14 cellular contexts compared by ENCODE assay signal in genomic region chr20:59837623-59838394, GRCh38.
DNase-seq lines count a peak whose midpoint lies in the region; ATAC-seq, FAIRE-seq and TF ChIP-seq lines count a peak whose summit lies in the region.
"Had no signal": no experiment of that assay in that cellular context is flagged by ENCODE, and none has a peak within 500 bp of the region (broad histone marks: within the 10 kb centered on the region; RNA-seq: fewer than 3 reads in every experiment).

No MANE protein-coding gene starts in this region.

- H3K4me1 ChIP-seq in right cardiac atrium (ENCODE audit: control insufficient read depth, insufficient read depth, low read length) (peaks cover 4% of the 10 kb centered on the region), right atrium auricular region (peaks cover 0 to 24% of the 10 kb centered on the region in 2 donors), small intestine (ENCODE audit: control insufficient read depth in 2 of 2, insufficient read depth in 1 of 2, low read depth in 1 of 2, low read length in 1 of 2) (peaks cover 0 to 11% of the 10 kb centered on the region in 2 donors)

- intact Hi-C loops in right cardiac atrium (cut with DNase I) = loop anchor here in 1 of 4 donors (5.0 kb wide), 1 partner anchor 56 kb away; no protein-coding TSS in a partner anchor

- H3K27ac ChIP-seq in right cardiac atrium (ENCODE audit: low read length) (no peak overlapping the region), right atrium auricular region (no peak overlapping the region), small intestine (ENCODE audit: low read depth in 1 of 2, low read length in 1 of 2) (no peak overlapping the region)
- H3K27ac ChIP-seq: HL-60, parathyroid adenoma, stomach had no signal

- H3K4me3 ChIP-seq in right cardiac atrium (ENCODE audit: low read length) (peak overlapping the region; percentile 7), right atrium auricular region (peak overlapping the region in 1 of 2 donors; percentile 44), small intestine (ENCODE audit: low read depth in 1 of 2, low read length in 2 of 2) (no peak overlapping the region)
- H3K4me3 ChIP-seq: stomach had no signal

- no peaks in the 10 kb centered on the region for H3K27me3 ChIP-seq in right cardiac atrium (ENCODE audit: control insufficient read depth, insufficient read depth)
- no peaks in the 10 kb centered on the region for H3K27me3 ChIP-seq in right atrium auricular region
- H3K27me3 ChIP-seq in small intestine (ENCODE audit: control insufficient read depth in 2 of 2, insufficient read depth in 2 of 2, low read length in 2 of 2) = no peaks in the 10 kb centered on the region

- no peak for DNase-seq in right cardiac atrium
- no peak for DNase-seq in right atrium auricular region (ENCODE audit: low spot score)
- peak; percentile 55 for DNase-seq in small intestine
- no peak for DNase-seq in 8988T
- DNase-seq in NCI-H1694 treated with DMSO at 0.1 percent for 48 hours (lab: John Stamatoyannopoulos, UW) = no peak
- DNase-seq in stimulated activated naive CD4-positive, alpha-beta T cell treated with Interleukin-2 at 50 U/mL for 16 hours (lab: John Stamatoyannopoulos, UW) = no peak
- DNase-seq: ACHN; activated CD4-positive, alpha-beta T cell treated with anti-CD3 and anti-CD28 coated beads for 36 hours; NCI-H524; stomach had no signal

- no peak for TF ChIP-seq CTCF in right atrium auricular region (IDR thresholded peaks at IDR 0.05)

- ATAC-seq in right cardiac atrium (no peak), HG02610 (IDR thresholded peaks at IDR 0.05; ENCODE audit: unreplicated experiment) (peak; percentile 50), HG03457 (IDR thresholded peaks at IDR 0.05; ENCODE audit: unreplicated experiment) (peak; percentile 78)
- ATAC-seq: activated CD4-positive, alpha-beta T cell treated with anti-CD3 and anti-CD28 coated beads for 36 hours had no signal

- WGBS in right cardiac atrium = 71% methylated on average over 4 of the region's 4 CpGs
- 68% methylated on average over 4 of the region's 4 CpGs for WGBS in small intestine, 3 donors

- no peak for FAIRE-seq in small intestine (lab: Jason Lieb, UNC)

- H3K36me3 ChIP-seq in right atrium auricular region (no peaks in the 10 kb centered on the region), small intestine (ENCODE audit: control insufficient read depth in 2 of 2, insufficient read depth in 2 of 2, low read length in 2 of 2) (no peaks in the 10 kb centered on the region)

- H3K9me3 ChIP-seq in right cardiac atrium (ENCODE audit: control insufficient read depth, low read length) (no peaks in the 10 kb centered on the region), right atrium auricular region (no peaks in the 10 kb centered on the region), small intestine (ENCODE audit: control insufficient read depth, low read depth) (no peaks in the 10 kb centered on the region)
- H3K9me3 ChIP-seq: stomach had no signal

Comparison
In these comparisons a context has a peak if more than half of its experiments do, and no peak if none do; other contexts are left out.
1. ATAC-seq: peak in HG02610 (single experiment) and HG03457 (single experiment); none in right cardiac atrium (0 of 2).